8 cellular contexts compared by ENCODE assay signal in genomic region chr5:111512406-111513174, GRCh38. TPM values are rescaled to one million over a fixed set of nuclear protein-coding genes. Genes with fewer than 3 reads are reported as not detected.
DNase-seq lines count a peak whose midpoint lies in the region; ATAC-seq, FAIRE-seq and TF ChIP-seq lines count a peak whose summit lies in the region.

TSS of gene STARD4 (minus strand) at chr5:111512535. CDS start at chr5:111507433, 5,102 bp downstream.

- no peak for TF ChIP-seq CTCF in A673 (conservative IDR thresholded peaks at IDR 0.05; ENCODE audit: low read depth, low read length)
- no peak for TF ChIP-seq CTCF in WERI-Rb-1 (IDR thresholded peaks at IDR 0.05; ENCODE audit: low read depth, low read length)
- no peak for TF ChIP-seq CTCF in bronchial epithelial cell (IDR thresholded peaks at IDR 0.05; ENCODE audit: insufficient read depth, low read length, severe bottlenecking)

- peak within 1 kb of the TSS; percentile 95 for H3K4me3 ChIP-seq in A673 (ENCODE audit: low read depth, low read length, poor library complexity, severe bottlenecking)
- H3K4me3 ChIP-seq in WERI-Rb-1 (ENCODE audit: low read depth, low read length) = peak within 1 kb of the TSS; percentile 86
- peak within 1 kb of the TSS; percentile 72 for H3K4me3 ChIP-seq in bronchial epithelial cell (ENCODE audit: low read depth, low read length)
- H3K4me3 ChIP-seq in iPS-20b (ENCODE audit: low read length) = peak within 1 kb of the TSS; percentile 94
- H3K4me3 ChIP-seq in skin epidermis = peak within 1 kb of the TSS; percentile 53 to 89 (median 82)

- CTCF ChIA-PET in A673 (lab: Charles Lee) = no interaction called here

- BruUV-seq in A673 (replicated peaks; lab: Mats Ljungman, UMichigan) = TSS peak; percentile 95

- H3K36me3 ChIP-seq in A673 (ENCODE audit: insufficient read depth, low read length, poor library complexity, severe bottlenecking) = no peaks in the 10 kb centered on the region
- no peaks in the 10 kb centered on the region for H3K36me3 ChIP-seq in WERI-Rb-1
- no peaks in the 10 kb centered on the region for H3K36me3 ChIP-seq in bronchial epithelial cell (ENCODE audit: control insufficient read depth, insufficient read depth, low read length)
- H3K36me3 ChIP-seq in iPS-20b (ENCODE audit: insufficient read depth, low read depth, low read length) = no peaks in the 10 kb centered on the region

- DNase-seq in A673 (ENCODE audit: low spot score) (peak; percentile 98), NCI-H2196 treated with DMSO at 0.1 percent for 48 hours (lab: John Stamatoyannopoulos, UW; ENCODE audit: unreplicated experiment) (peak; percentile 88), WERI-Rb-1 (peak; percentile 97), bronchial epithelial cell (ENCODE audit: low read depth) (peak; percentile 92)

- peak; percentile 94 for ATAC-seq in GM18870 (IDR thresholded peaks at IDR 0.05; ENCODE audit: unreplicated experiment)
- ATAC-seq in HG03135 (IDR thresholded peaks at IDR 0.05; ENCODE audit: unreplicated experiment) = peak; percentile 96

- no peaks in the 10 kb centered on the region for H3K27me3 ChIP-seq in A673 (replicated peaks; ENCODE audit: insufficient read depth, low read depth, low read length, poor library complexity)
- no peaks in the 10 kb centered on the region for H3K27me3 ChIP-seq in WERI-Rb-1 (ENCODE audit: insufficient read depth, low read depth, severe bottlenecking)
- H3K27me3 ChIP-seq in bronchial epithelial cell (ENCODE audit: control insufficient read depth, insufficient read depth, low read length) = no peaks in the 10 kb centered on the region
- no peaks in the 10 kb centered on the region for H3K27me3 ChIP-seq in iPS-20b (ENCODE audit: insufficient read depth, low read length)

- H3K9me3 ChIP-seq in A673 (ENCODE audit: low read depth, low read length, poor library complexity, severe bottlenecking) (no peaks in the 10 kb centered on the region), WERI-Rb-1 (ENCODE audit: severe bottlenecking) (no peaks in the 10 kb centered on the region), iPS-20b (ENCODE audit: insufficient read depth, low read depth, low read length) (no peaks in the 10 kb centered on the region)

- intact Hi-C loops in A673 (cut with micrococcal nuclease; ENCODE audit: unreplicated experiment) = loop anchor here (5.0 kb wide), 1 partner anchor 245 kb away; the partner anchor contains the start of gene NREP

- peak within 1 kb of the TSS; percentile 92 for H3K9ac ChIP-seq in iPS-20b (ENCODE audit: low read depth, low read length)

- H3K4me1 ChIP-seq in A673 (ENCODE audit: insufficient read depth, low read length, poor library complexity, severe bottlenecking) = peaks cover 28% of the 10 kb centered on the region
- H3K4me1 ChIP-seq in iPS-20b (ENCODE audit: insufficient read depth, low read length) = peaks cover 33% of the 10 kb centered on the region; the same call in 1 of the 2 replicates

- peak within 1 kb of the TSS; percentile 94 for H3K27ac ChIP-seq in A673 (ENCODE audit: low read depth, low read length, poor library complexity, severe bottlenecking)
- H3K27ac ChIP-seq in WERI-Rb-1 = peak within 1 kb of the TSS; percentile 85
- H3K27ac ChIP-seq in iPS-20b (ENCODE audit: low read length) = peak within 1 kb of the TSS; percentile 98
- H3K27ac ChIP-seq in skin epidermis = peak within 1 kb of the TSS; percentile 54 to 90 (median 76)

- FAIRE-seq in bronchial epithelial cell (lab: Jason Lieb, UNC) = peak; percentile 13

- POLR2A ChIA-PET in A673 (lab: Charles Lee; ENCODE audit: low non-redundant PET) = no interaction called here

RNA-seq across cellular contexts. Expression of gene STARD4, which starts in this region (rescaled TPM):
- 37.7 and 43.4 TPM in 2 replicates for total RNA-seq in A673 (2021)
- 53.4 and 91.4 TPM in 2 replicates for total RNA-seq in bronchial epithelial cell

Comparison
In these comparisons a context has a peak if more than half of its experiments do, and no peak if none do; other contexts are left out.
1. Peak in every context shown above with its lines: DNase-seq, ATAC-seq, H3K4me3 ChIP-seq and H3K27ac ChIP-seq.